Comparison of ENCODE assay signal across 26 cellular contexts in genomic region chr3:43737001-43737440, GRCh38. TPM values are rescaled to one million over a fixed set of nuclear protein-coding genes. Genes with fewer than 3 reads are reported as not detected.
A peak's percentile ranks its signal among the peaks of the same experiment; 100 is the strongest.
DNase-seq lines count a peak whose midpoint lies in the region; ATAC-seq and TF ChIP-seq lines count a peak whose summit lies in the region.
"Had no signal": no experiment of that assay in that cellular context is flagged by ENCODE, and none has a peak within 500 bp of the region (broad histone marks: within the 10 kb centered on the region; RNA-seq: fewer than 3 reads in every experiment).

No MANE protein-coding gene starts in this region.

- H2AK5ac ChIP-seq in mesendoderm (ENCODE audit: low read length): no peak overlapping the region

- H3K9ac ChIP-seq in mesendoderm (ENCODE audit: low read length): no peak overlapping the region

- H3K27me3 ChIP-seq in Peyer's patch (no peaks in the 10 kb centered on the region), mesendoderm (ENCODE audit: insufficient read depth, low read length, poor library complexity) (no peaks in the 10 kb centered on the region), foreskin keratinocyte (no peaks in the 10 kb centered on the region)
- H3K27me3 ChIP-seq in effector memory CD4-positive, alpha-beta T cell (replicated peaks; ENCODE audit: control insufficient read depth, insufficient read depth, low read length, poor library complexity, severe bottlenecking): no peaks in the 10 kb centered on the region
- H3K27me3 ChIP-seq: heart left ventricle, pancreas, right atrium auricular region, suprapubic skin had no signal

- no peak overlapping the region for H2BK5ac ChIP-seq in mesendoderm (ENCODE audit: low read length)

- H3K27ac ChIP-seq in Peyer's patch (peak overlapping the region in 3 of 4 donors; percentile 44 to 89 (median 79)), mesendoderm (ENCODE audit: low read depth, low read length) (no peak overlapping the region), foreskin keratinocyte (no peak overlapping the region)
- H3K27ac ChIP-seq in effector memory CD4-positive, alpha-beta T cell (ENCODE audit: insufficient read depth, low read length, poor library complexity, severe bottlenecking): no peak overlapping the region
- H3K27ac ChIP-seq: heart left ventricle, pancreas, right atrium auricular region, suprapubic skin had no signal

- H3K4me1 Mint-ChIP-seq in type B pancreatic cell (ENCODE audit: unreplicated experiment): peaks cover 6% of the 10 kb centered on the region
- H3K4me1 Mint-ChIP-seq: activated CD4-positive, alpha-beta memory T cell treated with anti-CD3 and anti-CD28 coated beads, Interleukin-2, amount 10 ng/mL, durations not matched to agents 7 days and 5 days; activated naive CD8-positive, alpha-beta T cell treated with anti-CD3 and anti-CD28 coated beads, Interleukin-2, amount 10 ng/mL, durations not matched to agents 7 days and 5 days; mesothelial cell of epicardium; nephron; stimulated activated naive B cell treated with anti-CD40 and anti-IgM and Interleukin-4, amounts not matched to agents 10 μg/mL and 1 μg/mL and 100 μg/mL, for 72 hours had no signal

- H3K27ac Mint-ChIP-seq in type B pancreatic cell: peak overlapping the region; percentile 14
- H3K27ac Mint-ChIP-seq: activated CD4-positive, alpha-beta memory T cell treated with anti-CD3 and anti-CD28 coated beads, Interleukin-2, amount 10 ng/mL, durations not matched to agents 7 days and 5 days; activated naive CD8-positive, alpha-beta T cell treated with anti-CD3 and anti-CD28 coated beads, Interleukin-2, amount 10 ng/mL, durations not matched to agents 7 days and 5 days; CD8-positive, alpha-beta T cell; mesothelial cell of epicardium; nephron; stimulated activated naive B cell treated with anti-CD40 and anti-IgM and Interleukin-4, amounts not matched to agents 10 μg/mL and 1 μg/mL and 100 μg/mL, for 72 hours had no signal

- no peak overlapping the region for H3K18ac ChIP-seq in mesendoderm (ENCODE audit: low read length)

- no peak overlapping the region for H3K4me3 Mint-ChIP-seq in type B pancreatic cell
- H3K4me3 Mint-ChIP-seq: activated CD4-positive, alpha-beta memory T cell treated with anti-CD3 and anti-CD28 coated beads, Interleukin-2, amount 10 ng/mL, durations not matched to agents 7 days and 5 days; activated naive CD8-positive, alpha-beta T cell treated with anti-CD3 and anti-CD28 coated beads, Interleukin-2, amount 10 ng/mL, durations not matched to agents 7 days and 5 days; CD8-positive, alpha-beta T cell; mesothelial cell of epicardium; nephron; stimulated activated naive B cell treated with anti-CD40 and anti-IgM and Interleukin-4, amounts not matched to agents 10 μg/mL and 1 μg/mL and 100 μg/mL, for 72 hours had no signal

- no peak overlapping the region for H3K4me2 ChIP-seq in mesendoderm (ENCODE audit: low read length)

- peak; percentile 30 for DNase-seq in ELF-1 (ENCODE audit: low read depth, low spot score)
- peak in 2 of 3 donors; percentile 50 to 57 for DNase-seq in Peyer's patch
- peak; percentile 50 for DNase-seq in mesendoderm
- no peak for DNase-seq in type B pancreatic cell (ENCODE audit: extremely low spot score, unreplicated experiment)
- no peak for DNase-seq in effector memory CD4-positive, alpha-beta T cell
- DNase-seq in foreskin keratinocyte: no peak
- DNase-seq: activated CD4-positive, alpha-beta memory T cell treated with anti-CD3 and anti-CD28 coated beads, Interleukin-2, amount 10 ng/mL, durations not matched to agents 7 days and 5 days; activated effector memory CD4-positive, alpha-beta T cell treated with anti-CD3 and anti-CD28 coated beads, Interleukin-2, amount 50 U/mL, for 16 hours; activated naive CD8-positive, alpha-beta T cell treated with anti-CD3 and anti-CD28 coated beads, Interleukin-2, amount 10 ng/mL, durations not matched to agents 7 days and 5 days; AML-193; central memory CD4-positive, alpha-beta T cell; DMS53; heart left ventricle; NCI-H1105; NCI-H2081; pancreas; SHP77; stimulated activated CD4-positive, alpha-beta T cell treated with anti-CD3 and anti-CD28 coated beads, Interleukin-12 subunit alpha, Interleukin-12 subunit beta, amount 100 ng/mL, for 4 hours; stimulated activated CD4-positive, alpha-beta T cell treated with anti-CD3 and anti-CD28 coated beads, Interleukin-4, amount 100 ng/mL, for 24 hours; stimulated activated naive B cell treated with anti-CD40 and anti-IgM and Interleukin-4, amounts not matched to agents 10 μg/mL and 1 μg/mL and 100 μg/mL, for 72 hours had no signal

- H3K4ac ChIP-seq in mesendoderm (ENCODE audit: low read depth, low read length): no peak overlapping the region

- no peaks in the 10 kb centered on the region for H3K27me3 Mint-ChIP-seq in type B pancreatic cell
- H3K27me3 Mint-ChIP-seq: activated CD4-positive, alpha-beta memory T cell treated with anti-CD3 and anti-CD28 coated beads, Interleukin-2, amount 10 ng/mL, durations not matched to agents 7 days and 5 days; activated naive CD8-positive, alpha-beta T cell treated with anti-CD3 and anti-CD28 coated beads, Interleukin-2, amount 10 ng/mL, durations not matched to agents 7 days and 5 days had no signal

- H4K8ac ChIP-seq in mesendoderm (ENCODE audit: low read depth, low read length): no peak overlapping the region

- peaks cover 0 to 2% (median 0%) of the 10 kb centered on the region in 3 donors for H3K36me3 ChIP-seq in Peyer's patch
- H3K36me3 ChIP-seq in mesendoderm (ENCODE audit: control insufficient read depth, insufficient read depth, low read length): no peaks in the 10 kb centered on the region
- no peaks in the 10 kb centered on the region for H3K36me3 ChIP-seq in effector memory CD4-positive, alpha-beta T cell (ENCODE audit: control insufficient read depth, insufficient read depth, low read length)
- H3K36me3 ChIP-seq: heart left ventricle, pancreas, right atrium auricular region, suprapubic skin had no signal

- no peak overlapping the region for H3K56ac ChIP-seq in mesendoderm (ENCODE audit: low read length)

- H3K23ac ChIP-seq in mesendoderm (ENCODE audit: low read length): no peak overlapping the region

- no peaks in the 10 kb centered on the region for H3K79me2 ChIP-seq in mesendoderm (ENCODE audit: control insufficient read depth, insufficient read depth, low read length)

- WGBS in mesendoderm (ENCODE audit: extremely low coverage, insufficient coverage, low lambda C conversion rate): no CpG with 5 or more reads among the region's 4 CpGs

- no peak overlapping the region for H4K5ac ChIP-seq in mesendoderm (ENCODE audit: low read length)

- H3K4me3 ChIP-seq in Peyer's patch (no peak overlapping the region), mesendoderm (ENCODE audit: low read length) (no peak overlapping the region)
- H3K4me3 ChIP-seq in effector memory CD4-positive, alpha-beta T cell (ENCODE audit: insufficient read depth, low read depth, low read length, poor library complexity, severe bottlenecking): no peak overlapping the region
- H3K4me3 ChIP-seq: heart left ventricle, pancreas, right atrium auricular region, suprapubic skin had no signal

- H3K9me3 ChIP-seq in Peyer's patch: no peaks in the 10 kb centered on the region
- H3K9me3 ChIP-seq in effector memory CD4-positive, alpha-beta T cell (ENCODE audit: control insufficient read depth, low read length): no peaks in the 10 kb centered on the region
- H3K9me3 ChIP-seq: heart left ventricle, pancreas, right atrium auricular region, suprapubic skin had no signal

- H3K36me3 Mint-ChIP-seq in type B pancreatic cell: no peaks in the 10 kb centered on the region
- H3K36me3 Mint-ChIP-seq: activated naive CD8-positive, alpha-beta T cell treated with anti-CD3 and anti-CD28 coated beads, Interleukin-2, amount 10 ng/mL, durations not matched to agents 7 days and 5 days; mesothelial cell of epicardium had no signal

- H2BK15ac ChIP-seq in mesendoderm (replicated peaks; ENCODE audit: low read depth): no peak overlapping the region

- TF ChIP-seq CTCF in Peyer's patch (IDR thresholded peaks at IDR 0.05) (no peak), type B pancreatic cell (conservative IDR thresholded peaks at IDR 0.05) (no peak), foreskin keratinocyte (conservative IDR thresholded peaks at IDR 0.05) (no peak)

- H3K79me1 ChIP-seq in mesendoderm (ENCODE audit: low read length): no peaks in the 10 kb centered on the region

- no peak overlapping the region for H2BK120ac ChIP-seq in mesendoderm (ENCODE audit: low read depth, low read length)

- H3K9me3 Mint-ChIP-seq in type B pancreatic cell: no peaks in the 10 kb centered on the region
- H3K9me3 Mint-ChIP-seq: activated CD4-positive, alpha-beta memory T cell treated with anti-CD3 and anti-CD28 coated beads, Interleukin-2, amount 10 ng/mL, durations not matched to agents 7 days and 5 days; activated naive CD8-positive, alpha-beta T cell treated with anti-CD3 and anti-CD28 coated beads, Interleukin-2, amount 10 ng/mL, durations not matched to agents 7 days and 5 days; CD8-positive, alpha-beta T cell; mesothelial cell of epicardium; nephron; stimulated activated naive B cell treated with anti-CD40 and anti-IgM and Interleukin-4, amounts not matched to agents 10 μg/mL and 1 μg/mL and 100 μg/mL, for 72 hours had no signal

- ATAC-seq in GM18517 (IDR thresholded peaks at IDR 0.05; ENCODE audit: unreplicated experiment) (no peak), foreskin keratinocyte (no peak)
- ATAC-seq: CD8-positive, alpha-beta T cell; pancreas; stimulated activated naive B cell treated with anti-CD40 and anti-IgM and Interleukin-4, amounts not matched to agents 10 μg/mL and 1 μg/mL and 100 μg/mL, for 72 hours had no signal

- H3K4me1 ChIP-seq in Peyer's patch (peaks cover 0 to 21% (median 0%) of the 10 kb centered on the region in 4 donors), mesendoderm (ENCODE audit: control insufficient read depth, low read depth, low read length) (peaks cover 3% of the 10 kb centered on the region), foreskin keratinocyte (no peaks in the 10 kb centered on the region)
- H3K4me1 ChIP-seq in effector memory CD4-positive, alpha-beta T cell (ENCODE audit: control insufficient read depth, insufficient read depth, low read length, poor library complexity, severe bottlenecking): no peaks in the 10 kb centered on the region
- H3K4me1 ChIP-seq: pancreas had no signal

- peak in 1 of 2 donors; percentile 3 for TF ChIP-seq POLR2A in Peyer's patch (IDR thresholded peaks at IDR 0.05)

RNA-seq across cellular contexts. Expression of gene ABHD5, which starts 46.3 kb away (rescaled TPM):
- total RNA-seq in Peyer's patch (10 to 100 TPM; 12.4 to 50.6 (median 22.8) TPM), type B pancreatic cell (ENCODE audit: low replicate concordance) (13.2 and 21.7 TPM in 2 replicates), foreskin keratinocyte (24.9 and 30.4 TPM in 2 replicates)
- 16.9 TPM for polyA plus RNA-seq in mesendoderm (2013, experiment 1 of 2)
- 16.2 TPM for polyA plus RNA-seq in mesendoderm (2013, experiment 2 of 2)
- 15.9 and 21.2 TPM in 2 replicates for polyA plus RNA-seq in foreskin keratinocyte

Comparison
In these comparisons a context has a peak if more than half of its experiments do, and no peak if none do; other contexts are left out.
1. DNase-seq: peak in ELF-1 (single experiment), Peyer's patch (2 of 3) and mesendoderm (single experiment); none in type B pancreatic cell (single experiment), effector memory CD4-positive, alpha-beta T cell (0 of 3) and foreskin keratinocyte (0 of 2).
2. H3K27ac ChIP-seq: peak in Peyer's patch (3 of 4); none in mesendoderm (single experiment), effector memory CD4-positive, alpha-beta T cell (single experiment) and foreskin keratinocyte (single experiment).